Comparison of ENCODE assay signal across 10 cellular contexts in the genomic region with DNA sequence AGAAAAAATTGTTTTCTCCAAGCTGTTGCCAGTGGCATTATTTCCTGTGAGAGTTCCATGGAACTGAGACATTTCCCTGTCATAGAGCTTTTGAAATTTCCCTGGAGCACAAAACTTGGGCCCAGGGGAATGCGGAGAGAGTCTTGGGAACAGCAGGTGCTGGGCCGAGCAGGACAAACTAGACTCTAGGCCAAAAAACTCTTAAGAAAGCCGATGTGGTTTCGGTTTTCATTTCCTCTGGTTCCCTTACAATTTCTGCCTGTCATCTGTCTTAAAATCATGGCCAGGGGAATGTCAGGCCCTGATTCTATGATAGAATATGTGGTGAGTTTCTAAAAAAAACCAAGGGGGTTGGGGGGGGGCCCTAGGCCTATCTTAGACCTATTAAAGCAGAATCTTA. TPM values are rescaled to one million over a fixed set of nuclear protein-coding genes. Genes with fewer than 3 reads are reported as not detected.
A peak's percentile ranks its signal among the peaks of the same experiment; 100 is the strongest.
DNase-seq lines count a peak whose midpoint lies in the region; ATAC-seq and TF ChIP-seq lines count a peak whose summit lies in the region.
"Had no signal": no experiment of that assay in that cellular context is flagged by ENCODE, and none has a peak within 500 bp of the region (broad histone marks: within the 10 kb centered on the region; RNA-seq: fewer than 3 reads in every experiment).

No MANE protein-coding gene starts in this region.

- no peaks in the 10 kb centered on the region for H3K9me3 Mint-ChIP-seq in CD4-positive, alpha-beta T cell
- H3K9me3 Mint-ChIP-seq in activated naive CD8-positive, alpha-beta T cell treated with anti-CD3 and anti-CD28 coated beads, Interleukin-2, amount 10 ng/mL, durations not matched to agents 7 days and 5 days, result no peaks in the 10 kb centered on the region
- no peaks in the 10 kb centered on the region for H3K9me3 Mint-ChIP-seq in osteocyte (ENCODE audit: unreplicated experiment)

- DNase-seq in CD4-positive, alpha-beta T cell, result no peak
- no peak for DNase-seq in activated naive CD8-positive, alpha-beta T cell treated with anti-CD3 and anti-CD28 coated beads, Interleukin-2, amount 10 ng/mL, durations not matched to agents 7 days and 5 days
- peak; percentile 30 for DNase-seq in osteocyte (ENCODE audit: extremely low spot score, unreplicated experiment)
- no peak for DNase-seq in UCSD-AML1 (lab: John Stamatoyannopoulos, UW; ENCODE audit: unreplicated experiment)
- no peak for DNase-seq in activated CD4-positive, CD25-positive, alpha-beta regulatory T cell (lab: John Stamatoyannopoulos, UW)
- DNase-seq in KG1 (lab: John Stamatoyannopoulos, UW), result no peak

- H3K4me3 Mint-ChIP-seq in CD4-positive, alpha-beta T cell, result peak overlapping the region; percentile 84
- peak overlapping the region; percentile 74 for H3K4me3 Mint-ChIP-seq in activated naive CD8-positive, alpha-beta T cell treated with anti-CD3 and anti-CD28 coated beads, Interleukin-2, amount 10 ng/mL, durations not matched to agents 7 days and 5 days
- H3K4me3 Mint-ChIP-seq in osteocyte (ENCODE audit: unreplicated experiment), result no peak overlapping the region

- intact Hi-C loops in CD4-positive, alpha-beta T cell (cut with DNase I, micrococcal nuclease), result loop anchor here in 1 of 2 experiments (5.0 to 10.0 kb wide), 4 partner anchors 128 to 462 kb away; partner anchors contain the start of gene CYSTM1

- peaks cover 58% of the 10 kb centered on the region for H3K4me1 Mint-ChIP-seq in CD4-positive, alpha-beta T cell (ENCODE audit: low read depth)
- H3K4me1 Mint-ChIP-seq in activated naive CD8-positive, alpha-beta T cell treated with anti-CD3 and anti-CD28 coated beads, Interleukin-2, amount 10 ng/mL, durations not matched to agents 7 days and 5 days, result peaks cover 29% of the 10 kb centered on the region
- peaks cover 21% of the 10 kb centered on the region for H3K4me1 Mint-ChIP-seq in osteocyte (ENCODE audit: unreplicated experiment)

- no peak for TF ChIP-seq CTCF in CD4-positive, alpha-beta T cell (IDR thresholded peaks at IDR 0.05)
- no peak for TF ChIP-seq CTCF in osteocyte (IDR thresholded peaks at IDR 0.05)

- CTCF ChIA-PET in CD4-positive, alpha-beta T cell (lab: Charles Lee), result interaction anchor here (0.9 to 1.2 kb wide), 2 partner anchors 18 to 22 kb away, joined by 3 to 4 read pairs; partner anchors contain the start of gene EIF4EBP3

- peak overlapping the region; percentile 97 for H3K27ac Mint-ChIP-seq in CD4-positive, alpha-beta T cell
- H3K27ac Mint-ChIP-seq in activated naive CD8-positive, alpha-beta T cell treated with anti-CD3 and anti-CD28 coated beads, Interleukin-2, amount 10 ng/mL, durations not matched to agents 7 days and 5 days, result peak overlapping the region; percentile 93
- H3K27ac Mint-ChIP-seq in osteocyte (ENCODE audit: unreplicated experiment), result no peak overlapping the region

- ATAC-seq in CD4-positive, alpha-beta T cell (ENCODE audit: poor library complexity), result no peak
- peak; percentile 21 for ATAC-seq in GM21381 (IDR thresholded peaks at IDR 0.05; ENCODE audit: unreplicated experiment)
- ATAC-seq in activated naive CD8-positive, alpha-beta T cell treated with anti-CD3 and anti-CD28 coated beads, Interleukin-2, amount 10 ng/mL, durations not matched to agents 7 days and 5 days (ENCODE audit: low read depth), result no peak
- no peak for ATAC-seq in GM19455 (IDR thresholded peaks at IDR 0.05; ENCODE audit: unreplicated experiment)

- H3K36me3 Mint-ChIP-seq in CD4-positive, alpha-beta T cell (ENCODE audit: low read depth), result peaks cover 57% of the 10 kb centered on the region
- H3K36me3 Mint-ChIP-seq in activated naive CD8-positive, alpha-beta T cell treated with anti-CD3 and anti-CD28 coated beads, Interleukin-2, amount 10 ng/mL, durations not matched to agents 7 days and 5 days, result peaks cover 23% of the 10 kb centered on the region
- H3K36me3 Mint-ChIP-seq in osteocyte (ENCODE audit: unreplicated experiment), result peaks cover 16% of the 10 kb centered on the region

- H3K9me3 ChIP-seq in CD4-positive, alpha-beta T cell (ENCODE audit: control insufficient read depth, low read length), result no peaks in the 10 kb centered on the region
- H3K9me3 ChIP-seq: HAP-1 had no signal

- H3K27ac ChIP-seq in CD4-positive, alpha-beta T cell (ENCODE audit: low read depth, low read length), result peak overlapping the region; percentile 58

- no peaks in the 10 kb centered on the region for H3K27me3 Mint-ChIP-seq in CD4-positive, alpha-beta T cell
- no peaks in the 10 kb centered on the region for H3K27me3 Mint-ChIP-seq in activated naive CD8-positive, alpha-beta T cell treated with anti-CD3 and anti-CD28 coated beads, Interleukin-2, amount 10 ng/mL, durations not matched to agents 7 days and 5 days
- no peaks in the 10 kb centered on the region for H3K27me3 Mint-ChIP-seq in osteocyte (ENCODE audit: unreplicated experiment)

- H3K27me3 ChIP-seq in CD4-positive, alpha-beta T cell (ENCODE audit: control insufficient read depth, insufficient read depth, low read length), result no peaks in the 10 kb centered on the region

- POLR2A ChIA-PET in CD4-positive, alpha-beta T cell (lab: Charles Lee), result interaction anchor here (1.6 to 2.2 kb wide), 4 partner anchors 12 to 168 kb away, joined by 8 to 9 read pairs (median 8); partner anchors contain the start of genes ANKHD1, EIF4EBP3, IK and NDUFA2
- POLR2A ChIA-PET in activated naive CD8-positive, alpha-beta T cell treated with anti-CD3 and anti-CD28 coated beads, Interleukin-2, amount 10 ng/mL, durations not matched to agents 7 days and 5 days (lab: Charles Lee), result interaction anchor here (1.2 to 2.3 kb wide), 4 partner anchors 12 to 168 kb away, joined by 3 to 9 read pairs (median 6); partner anchors contain the start of genes ANKHD1, CD14, IK and NDUFA2

RNA-seq across cellular contexts. Expression of gene SLC35A4, which starts 4.6 kb away (rescaled TPM):
- total RNA-seq in CD4-positive, alpha-beta T cell, result 10 to 100 TPM; 16.9 to 17.8 TPM
- 10 to 100 TPM; 80.8 to 94.0 TPM for total RNA-seq in activated naive CD8-positive, alpha-beta T cell treated with anti-CD3 and anti-CD28 coated beads, Interleukin-2, amount 10 ng/mL, durations not matched to agents 7 days and 5 days
- total RNA-seq in osteocyte, result 79.6 and 80.9 TPM in 2 replicates

RNA-seq across cellular contexts. Expression of gene APBB3, which starts 4.8 kb away (rescaled TPM):
- 10 to 100 TPM; 56.6 to 61.5 TPM for total RNA-seq in CD4-positive, alpha-beta T cell
- total RNA-seq in activated naive CD8-positive, alpha-beta T cell treated with anti-CD3 and anti-CD28 coated beads, Interleukin-2, amount 10 ng/mL, durations not matched to agents 7 days and 5 days, result 10 to 100 TPM; 41.3 to 47.7 TPM
- total RNA-seq in osteocyte, result 62.3 and 70.7 TPM in 2 replicates

RNA-seq across cellular contexts. Expression of gene SRA1, which starts 11.9 kb away (rescaled TPM):
- 10 to 100 TPM; 30.9 to 31.6 TPM for total RNA-seq in CD4-positive, alpha-beta T cell
- 10 to 100 TPM; 34.4 to 36.9 TPM for total RNA-seq in activated naive CD8-positive, alpha-beta T cell treated with anti-CD3 and anti-CD28 coated beads, Interleukin-2, amount 10 ng/mL, durations not matched to agents 7 days and 5 days
- total RNA-seq in osteocyte, result 41.9 and 43.7 TPM in 2 replicates

RNA-seq across cellular contexts. Expression of gene EIF4EBP3, which starts 21.7 kb away (rescaled TPM):
- total RNA-seq in CD4-positive, alpha-beta T cell, result 10 to 100 TPM; 12.7 to 15.1 TPM
- 10 to 100 TPM; 11.8 to 12.0 TPM for total RNA-seq in activated naive CD8-positive, alpha-beta T cell treated with anti-CD3 and anti-CD28 coated beads, Interleukin-2, amount 10 ng/mL, durations not matched to agents 7 days and 5 days
- total RNA-seq in osteocyte, result 13.2 and 14.7 TPM in 2 replicates
- total RNA-seq: Daoy had no signal
